8 cellular contexts compared by ENCODE assay signal in the genomic region with DNA sequence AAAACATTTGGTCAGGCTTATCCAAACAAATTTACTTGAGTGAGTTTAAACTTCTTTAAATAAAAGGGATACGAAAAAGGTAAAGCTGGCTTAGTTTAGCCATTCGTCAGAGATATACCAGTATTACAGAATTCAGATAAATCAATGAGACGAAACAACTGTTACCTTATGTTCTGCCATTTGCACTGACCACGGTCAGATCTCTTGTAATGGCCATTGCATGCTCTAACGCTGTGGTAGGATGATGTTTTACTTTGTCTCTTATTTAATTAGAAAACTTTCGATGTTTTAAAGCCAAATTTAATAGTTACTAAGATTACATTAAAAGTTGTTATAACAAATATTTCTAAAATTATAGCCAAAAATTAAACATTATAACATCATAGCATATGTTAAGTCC. TPM values are rescaled to one million over a fixed set of nuclear protein-coding genes. Genes with fewer than 3 reads are reported as not detected.
DNase-seq lines count a peak whose midpoint lies in the region; ATAC-seq and TF ChIP-seq lines count a peak whose summit lies in the region.
"Had no signal": no experiment of that assay in that cellular context is flagged by ENCODE, and none has a peak within 500 bp of the region (broad histone marks: within the 10 kb centered on the region; RNA-seq: fewer than 3 reads in every experiment).

No MANE protein-coding gene starts in this region.

- POLR2A ChIA-PET in PC-9 (lab: Charles Lee; ENCODE audit: unreplicated experiment), result no interaction called here

- no peaks in the 10 kb centered on the region for H3K9me3 ChIP-seq in PC-9 (ENCODE audit: insufficient read depth, low read depth)

- CTCF ChIA-PET in PC-9 (lab: Charles Lee), result interaction anchor here (0.7 kb wide), 1 partner anchor 328 kb away, joined by 3 read pairs; no protein-coding TSS in a partner anchor

- peaks cover 6% of the 10 kb centered on the region; the same call in 1 of the 2 replicates for H3K79me2 ChIP-seq in PC-9 (ENCODE audit: low read depth)

- peaks cover 13% of the 10 kb centered on the region for H3K4me1 ChIP-seq in PC-9 (replicated peaks; ENCODE audit: insufficient read depth)

- BruUV-seq in PC-9 (replicated peaks; lab: Mats Ljungman, UMichigan), result no TSS peak

- no peak for ATAC-seq in HG02938 (IDR thresholded peaks at IDR 0.05; ENCODE audit: unreplicated experiment)

- no peak overlapping the region for H3K27ac ChIP-seq in PC-9

- H3F3A ChIP-seq in PC-9 (ENCODE audit: insufficient read depth, low read depth), result no peaks in the 10 kb centered on the region

- TF ChIP-seq CTCF in GM12864 (IDR thresholded peaks at IDR 0.05; ENCODE audit: low read depth, low read length, missing control alignments), result no peak
- TF ChIP-seq CTCF in PC-9 (conservative IDR thresholded peaks at IDR 0.05), result no peak
- no peak for TF ChIP-seq CTCF in epithelial cell of proximal tubule (conservative IDR thresholded peaks at IDR 0.05; ENCODE audit: low read depth, low read length)

- no peak for DNase-seq in GM12864 (ENCODE audit: low read depth)
- no peak for DNase-seq in PC-9
- no peak for DNase-seq in epithelial cell of proximal tubule (ENCODE audit: low read depth)
- peak; percentile 17 for DNase-seq in retina
- DNase-seq in mucosa of gallbladder (ENCODE audit: low spot score), result no peak
- DNase-seq in stimulated activated CD4-positive, alpha-beta T cell treated with anti-CD3 and anti-CD28 coated beads, Interleukin-4, amount 100 ng/mL, for 24 hours, result no peak
- DNase-seq: NCI-H1105 treated with DMSO at 0.1 percent for 48 hours had no signal

- no peaks in the 10 kb centered on the region; the same call in 1 of the 2 replicates for H3K36me3 ChIP-seq in PC-9 (ENCODE audit: low read depth)

- H4K20me1 ChIP-seq in PC-9 (ENCODE audit: insufficient read depth), result no peaks in the 10 kb centered on the region

- H3K4me2 ChIP-seq in PC-9, result peak overlapping the region; percentile 91

- intact Hi-C loops in PC-9 (cut with micrococcal nuclease; ENCODE audit: unreplicated experiment), result loop anchor here (10.0 kb wide), 1 partner anchor 84 kb away; no protein-coding TSS in a partner anchor

- peak overlapping the region; percentile 85; the same call in 1 of the 2 replicates for H3K4me3 ChIP-seq in GM12864 (ENCODE audit: low read depth, low read length)
- peak overlapping the region; percentile 93 for H3K4me3 ChIP-seq in PC-9
- H3K4me3 ChIP-seq in epithelial cell of proximal tubule (ENCODE audit: low read depth, low read length), result peak overlapping the region; percentile 97

- H3K9me2 ChIP-seq in PC-9 (ENCODE audit: insufficient read depth), result no peaks in the 10 kb centered on the region

- H3K27me3 ChIP-seq in PC-9 (ENCODE audit: insufficient read depth, low read depth), result no peaks in the 10 kb centered on the region

- H2AFZ ChIP-seq in PC-9, result peak overlapping the region; percentile 97

RNA-seq across cellular contexts. Expression of gene C18orf54, which starts 1.5 kb away (rescaled TPM):
- 6.7 and 7.6 TPM in 2 replicates for total RNA-seq in PC-9 (2021)
- total RNA-seq in epithelial cell of proximal tubule, result 6.4 and 12.9 TPM in 2 replicates
- total RNA-seq in mucosa of gallbladder, result 1.3 TPM

RNA-seq across cellular contexts. Expression of gene STARD6, which starts 1.6 kb away (rescaled TPM):
- not detected in 2 replicates for total RNA-seq in PC-9 (2021)
- 1.9 TPM in 1 of 2 replicates, not detected in the other for total RNA-seq in epithelial cell of proximal tubule
- total RNA-seq in mucosa of gallbladder, result not detected
